21 cellular contexts compared by ENCODE assay signal in genomic region chr6:28774292-28775051, GRCh38.
DNase-seq lines count a peak whose midpoint lies in the region; ATAC-seq, FAIRE-seq and TF ChIP-seq lines count a peak whose summit lies in the region.
"Had no signal": no experiment of that assay in that cellular context is flagged by ENCODE, and none has a peak within 500 bp of the region (broad histone marks: within the 10 kb centered on the region; RNA-seq: fewer than 3 reads in every experiment).

No MANE protein-coding gene starts in this region.

- H3K79me2 ChIP-seq in H1 (ENCODE audit: control insufficient read depth in 1 of 2, insufficient read depth in 2 of 2, low read length in 2 of 2) (no peaks in the 10 kb centered on the region), trophoblast cell (ENCODE audit: control insufficient read depth, insufficient read depth, low read length, poor library complexity) (no peaks in the 10 kb centered on the region)

- H3K4me1 Mint-ChIP-seq in activated CD8-positive, alpha-beta memory T cell treated with anti-CD3 and anti-CD28 coated beads, Interleukin-2, amount 10 ng/mL, durations not matched to agents 7 days and 5 days: no peaks in the 10 kb centered on the region

- H2BK12ac ChIP-seq in H1 (ENCODE audit: low read depth, low read length) (peak overlapping the region; percentile 62; the same call in 1 of the 2 replicates), trophoblast cell (ENCODE audit: low read length) (no peak overlapping the region)

- no peak overlapping the region for H3K56ac ChIP-seq in H1 (replicated peaks; ENCODE audit: insufficient read length, low read depth, low read length)

- no peak overlapping the region for H3K4ac ChIP-seq in H1 (replicated peaks; ENCODE audit: insufficient read length, low read depth, low read length)
- H3K4ac ChIP-seq in trophoblast cell (ENCODE audit: low read depth, low read length): no peak overlapping the region

- TF ChIP-seq CTCF in H1 (IDR thresholded peaks at IDR 0.05; ENCODE audit: control extremely low read depth in 1 of 3, insufficient read depth in 1 of 3, low read depth in 1 of 3, low read length in 3 of 3): no peak

- H3K9me3 Mint-ChIP-seq in activated CD8-positive, alpha-beta memory T cell treated with anti-CD3 and anti-CD28 coated beads, Interleukin-2, amount 10 ng/mL, durations not matched to agents 7 days and 5 days (ENCODE audit: low read depth): peaks cover 5% of the 10 kb centered on the region
- H3K9me3 Mint-ChIP-seq: HFFc6 had no signal

- H2BK120ac ChIP-seq in H1 (replicated peaks; ENCODE audit: low read depth, low read length) (no peak overlapping the region), trophoblast cell (ENCODE audit: insufficient read depth, low read length, poor library complexity) (no peak overlapping the region)

- peak overlapping the region; percentile 5; the same call in 1 of the 2 replicates for H2BK20ac ChIP-seq in H1 (ENCODE audit: low read length)

- H4K8ac ChIP-seq in H1 (ENCODE audit: extremely low read depth, insufficient read depth, low read length) (no peak overlapping the region), trophoblast cell (ENCODE audit: low read depth, low read length) (no peak overlapping the region)

- H2BK5ac ChIP-seq in H1 (ENCODE audit: low read depth, low read length) (no peak overlapping the region), trophoblast cell (ENCODE audit: low read depth, low read length, poor library complexity) (no peak overlapping the region)

- H3K27ac Mint-ChIP-seq in activated CD8-positive, alpha-beta memory T cell treated with anti-CD3 and anti-CD28 coated beads, Interleukin-2, amount 10 ng/mL, durations not matched to agents 7 days and 5 days: peak overlapping the region; percentile 54
- H3K27ac Mint-ChIP-seq: activated CD4-positive, alpha-beta T cell treated with anti-CD3 and anti-CD28 coated beads for 36 hours; HFFc6 had no signal

- no peaks in the 10 kb centered on the region for H3K79me1 ChIP-seq in H1 (ENCODE audit: low read depth, low read length)
- H3K79me1 ChIP-seq in trophoblast cell (ENCODE audit: low read length): no peaks in the 10 kb centered on the region

- no peak for FAIRE-seq in H1 (lab: Jason Lieb, UNC)
- FAIRE-seq: colon, D721Med had no signal

- H2AK5ac ChIP-seq in H1 (ENCODE audit: low read depth, low read length) (no peak overlapping the region; the same call in 1 of the 2 replicates), trophoblast cell (ENCODE audit: low read length) (no peak overlapping the region)

- no peak overlapping the region for H4K12ac ChIP-seq in trophoblast cell (ENCODE audit: low read depth, low read length)

- no peak for ATAC-seq in activated CD8-positive, alpha-beta memory T cell treated with anti-CD3 and anti-CD28 coated beads, Interleukin-2, amount 10 ng/mL, durations not matched to agents 7 days and 5 days
- ATAC-seq in HG03045 (IDR thresholded peaks at IDR 0.05; ENCODE audit: unreplicated experiment): no peak
- ATAC-seq: activated CD4-positive, alpha-beta T cell treated with anti-CD3 and anti-CD28 coated beads for 36 hours; body of pancreas had no signal

- H4K20me1 ChIP-seq in H1 (replicated peaks in 1 of 2; ENCODE audit: control insufficient read depth in 1 of 2, insufficient read depth in 2 of 2, low read length in 2 of 2): peaks cover 9% of the 10 kb centered on the region in 2 experiments

- no peak for TF ChIP-seq POLR2A in H1 (IDR thresholded peaks at IDR 0.05; ENCODE audit: control extremely low read depth in 1 of 2, low read depth in 2 of 2, low read length in 2 of 2)

- H3K9ac ChIP-seq in NT2/D1 (ENCODE audit: insufficient read length, low read depth) (peak overlapping the region; percentile 32), H1 (replicated peaks in 1 of 4; ENCODE audit: extremely low read depth in 1 of 4, low read depth in 3 of 4, low read length in 3 of 4) (no peak overlapping the region), trophoblast cell (ENCODE audit: low read length) (no peak overlapping the region)
- H3K9ac ChIP-seq: BLaER1 had no signal

- H3K4me2 ChIP-seq in H1 (ENCODE audit: insufficient read depth in 1 of 2, low read depth in 2 of 2, low read length in 2 of 2) (peak overlapping the region; percentile 77 to 78), trophoblast cell (ENCODE audit: low read length) (no peak overlapping the region)
- H3K4me2 ChIP-seq: BLaER1 had no signal

- H3K27ac ChIP-seq in H1 (ENCODE audit: low read depth, low read length) (no peak overlapping the region), trophoblast cell (ENCODE audit: low read depth, low read length) (no peak overlapping the region)
- H3K27ac ChIP-seq: BLaER1, body of pancreas, HL-60, spleen had no signal

- H3K27me3 Mint-ChIP-seq in activated CD8-positive, alpha-beta memory T cell treated with anti-CD3 and anti-CD28 coated beads, Interleukin-2, amount 10 ng/mL, durations not matched to agents 7 days and 5 days: peaks cover 89% of the 10 kb centered on the region

- H3K4me1 ChIP-seq in NT2/D1 (ENCODE audit: insufficient read depth, insufficient read length): peaks cover 3% of the 10 kb centered on the region
- peaks cover 7 to 40% (median 30%) of the 10 kb centered on the region in 4 experiments for H3K4me1 ChIP-seq in H1 (replicated peaks in 1 of 4; ENCODE audit: control insufficient read depth in 3 of 4, insufficient read depth in 4 of 4, low read length in 3 of 4)
- H3K4me1 ChIP-seq in trophoblast cell (ENCODE audit: control insufficient read depth in 1 of 2, insufficient read depth in 2 of 2, low read length in 2 of 2): peaks cover 8% of the 10 kb centered on the region in 2 experiments
- H3K4me1 ChIP-seq: body of pancreas, spleen had no signal

- POLR2A ChIA-PET in H1 (lab: Charles Lee; ENCODE audit: partially characterized antibody): interaction anchor here (0.6 to 2.4 kb wide), 5 partner anchors 11 to 1108 kb away, joined by 3 to 8 read pairs (median 4); partner anchors contain the start of gene ZNF311

- H3K23me2 ChIP-seq in H1 (ENCODE audit: low read depth, low read length): peaks cover 7% of the 10 kb centered on the region

- TF ChIP-seq EP300 in H1 (IDR thresholded peaks at IDR 0.05; ENCODE audit: borderline replicate concordance in 1 of 2, low read depth in 2 of 2, low read length in 2 of 2): no peak

- H2BK15ac ChIP-seq in H1 (ENCODE audit: low read length): no peak overlapping the region

- H3K18ac ChIP-seq in H1 (ENCODE audit: extremely low read depth, low read length) (no peak overlapping the region), trophoblast cell (ENCODE audit: low read length) (no peak overlapping the region)

- H3K9me3 ChIP-seq in NT2/D1 (ENCODE audit: insufficient read depth, low read length) (no peaks in the 10 kb centered on the region), H1 (ENCODE audit: insufficient read depth in 2 of 2, low read depth in 1 of 2, low read length in 1 of 2) (no peaks in the 10 kb centered on the region), trophoblast cell (ENCODE audit: insufficient read depth, low read depth, low read length) (peaks cover 7% of the 10 kb centered on the region)
- H3K9me3 ChIP-seq: body of pancreas had no signal

- peaks cover 13% of the 10 kb centered on the region for H3K36me3 Mint-ChIP-seq in activated CD8-positive, alpha-beta memory T cell treated with anti-CD3 and anti-CD28 coated beads, Interleukin-2, amount 10 ng/mL, durations not matched to agents 7 days and 5 days

- no peak for DNase-seq in activated CD8-positive, alpha-beta memory T cell treated with anti-CD3 and anti-CD28 coated beads, Interleukin-2, amount 10 ng/mL, durations not matched to agents 7 days and 5 days
- DNase-seq in activated CD8-positive, alpha-beta memory T cell treated with anti-CD3 and anti-CD28 coated beads, Interleukin-2, amount 50 U/mL, for 4 hours: no peak
- DNase-seq in NT2/D1 (ENCODE audit: low read depth, low spot score): no peak
- DNase-seq in H1 (ENCODE audit: low read depth in 1 of 2, low spot score in 2 of 2): no peak
- no peak for DNase-seq in trophoblast cell
- DNase-seq in germinal center (ENCODE audit: low spot score): no peak
- no peak for DNase-seq in NCI-H1694 treated with DMSO at 0.1 percent for 48 hours (lab: John Stamatoyannopoulos, UW)
- DNase-seq: activated CD4-positive, alpha-beta T cell treated with anti-CD3 and anti-CD28 coated beads for 36 hours; activated naive CD4-positive, alpha-beta T cell; activated T-cell treated with anti-CD3 and anti-CD28 coated beads for 4 hours; body of pancreas; HFFc6; NCI-H1694; NCI-H748 treated with DMSO at 0.1 percent for 48 hours; spleen; stimulated activated CD4-positive, alpha-beta T cell treated with anti-CD3 and anti-CD28 coated beads, Interleukin-4, amount 100 ng/mL, for 4 hours had no signal

- H3K36me3 ChIP-seq in NT2/D1 (ENCODE audit: insufficient read depth, insufficient read length, low read length): no peaks in the 10 kb centered on the region
- H3K36me3 ChIP-seq in H1 (ENCODE audit: control insufficient read depth in 2 of 4, insufficient read depth in 4 of 4, low read length in 3 of 4): no peaks in the 10 kb centered on the region; a peak in 1 of 8 replicates
- H3K36me3 ChIP-seq in trophoblast cell (ENCODE audit: control insufficient read depth in 1 of 2, insufficient read depth in 2 of 2, low read length in 2 of 2): no peaks in the 10 kb centered on the region
- H3K36me3 ChIP-seq: BLaER1, spleen had no signal

- H4K5ac ChIP-seq in H1 (ENCODE audit: insufficient read length, low read depth, low read length): no peak overlapping the region

- peak overlapping the region; percentile 17 for H3K4me3 Mint-ChIP-seq in activated CD8-positive, alpha-beta memory T cell treated with anti-CD3 and anti-CD28 coated beads, Interleukin-2, amount 10 ng/mL, durations not matched to agents 7 days and 5 days
- H3K4me3 Mint-ChIP-seq: activated CD4-positive, alpha-beta T cell treated with anti-CD3 and anti-CD28 coated beads for 36 hours; HFFc6 had no signal

- H4K91ac ChIP-seq in H1 (replicated peaks; ENCODE audit: insufficient read length, low read length) (no peak overlapping the region), trophoblast cell (ENCODE audit: low read depth, low read length) (no peak overlapping the region)

- H3K23ac ChIP-seq in H1 (ENCODE audit: insufficient read length) (no peak overlapping the region), trophoblast cell (ENCODE audit: low read length) (peak overlapping the region; percentile 5)

- 17% methylated on average over 23 of the region's 23 CpGs; no CpG with 5 or more reads in 1 of the 2 experiments for WGBS in H1 (ENCODE audit: extremely low coverage in 1 of 2, insufficient coverage in 1 of 2, insufficient read length in 1 of 2, insufficient replicate concordance in 2 of 2, low coverage in 1 of 2, low lambda C conversion rate in 2 of 2, missing lambda C conversion rate in 1 of 2), 2 experiments
- no CpG with 5 or more reads among the region's 23 CpGs for WGBS in trophoblast cell (ENCODE audit: extremely low coverage, insufficient coverage, insufficient read length)

- H3K14ac ChIP-seq in H1 (ENCODE audit: insufficient read length) (no peak overlapping the region), trophoblast cell (ENCODE audit: low read length) (no peak overlapping the region)

- no peak for TF ChIP-seq RAD21 in H1 (IDR thresholded peaks at IDR 0.05 in 1 of 2, conservative IDR thresholded peaks at IDR 0.05 in 1 of 2; ENCODE audit: low read depth in 2 of 2, low read length in 2 of 2)

- CTCF ChIA-PET in activated CD8-positive, alpha-beta memory T cell treated with anti-CD3 and anti-CD28 coated beads, Interleukin-2, amount 10 ng/mL, durations not matched to agents 7 days and 5 days (lab: Charles Lee): no interaction called here
- CTCF ChIA-PET in H1 (lab: Charles Lee; ENCODE audit: partially characterized antibody): interaction anchor here (0.6 to 4.3 kb wide), 9 partner anchors 8 to 781 kb away, joined by 3 to 26 read pairs (median 4); no protein-coding TSS in a partner anchor

- H3K4me3 ChIP-seq in NT2/D1 (ENCODE audit: insufficient read length, low read depth) (no peak overlapping the region), H1 (ENCODE audit: extremely low read depth in 1 of 4, insufficient read depth in 2 of 4, low read depth in 3 of 4, low read length in 4 of 4) (peak overlapping the region in 1 of 4 experiments; percentile 58; a peak in 1 of 8 replicates), trophoblast cell (ENCODE audit: low read depth, low read length) (no peak overlapping the region)
- H3K4me3 ChIP-seq: BLaER1, body of pancreas, spleen had no signal

- H2AFZ ChIP-seq in H1 (ENCODE audit: low read length): no peak overlapping the region
- no peak overlapping the region for H2AFZ ChIP-seq in trophoblast cell (ENCODE audit: insufficient read depth, low read length, poor library complexity)

- peaks cover 87% of the 10 kb centered on the region for H3K27me3 ChIP-seq in NT2/D1 (ENCODE audit: insufficient read depth, insufficient read length)
- H3K27me3 ChIP-seq in H1 (replicated peaks in 1 of 4; ENCODE audit: control insufficient read depth in 3 of 4, extremely low read depth in 1 of 4, insufficient read depth in 3 of 4, low read length in 3 of 4): peaks cover 73 to 90% (median 83%) of the 10 kb centered on the region in 4 experiments
- peaks cover 91% of the 10 kb centered on the region for H3K27me3 ChIP-seq in trophoblast cell (ENCODE audit: insufficient read depth, low read length)
